8 cellular contexts compared by ENCODE assay signal in genomic region chr6:11496152-11497060, GRCh38. TPM values are rescaled to one million over a fixed set of nuclear protein-coding genes. Genes with fewer than 3 reads are reported as not detected.
A peak's percentile ranks its signal among the peaks of the same experiment; 100 is the strongest.
DNase-seq lines count a peak whose midpoint lies in the region; ATAC-seq and TF ChIP-seq lines count a peak whose summit lies in the region.

No MANE protein-coding gene starts in this region.

- POLR2A ChIA-PET in naive thymus-derived CD8-positive, alpha-beta T cell (lab: Charles Lee): interaction anchor here (1.3 kb wide), 1 partner anchor 324 kb away, joined by 4 read pairs; no protein-coding TSS in a partner anchor

- peaks cover 0 to 26% (median 0%) of the 10 kb centered on the region in 4 donors for H3K4me1 Mint-ChIP-seq in naive thymus-derived CD8-positive, alpha-beta T cell
- peaks cover 28 to 35% of the 10 kb centered on the region in 2 donors for H3K4me1 Mint-ChIP-seq in stimulated activated naive B cell treated with anti-CD40 and anti-IgM and Interleukin-4, amounts not matched to agents 10 μg/mL and 1 μg/mL and 100 μg/mL, for 72 hours

- peak; percentile 51 for ATAC-seq in GM19467 (IDR thresholded peaks at IDR 0.05; ENCODE audit: unreplicated experiment)
- ATAC-seq in naive thymus-derived CD8-positive, alpha-beta T cell: peak; percentile 96 to 97
- peak; percentile 80 to 83 for ATAC-seq in stimulated activated naive B cell treated with anti-CD40 and anti-IgM and Interleukin-4, amounts not matched to agents 10 μg/mL and 1 μg/mL and 100 μg/mL, for 72 hours (replicated peaks)

- DNase-seq in COLO829 (ENCODE audit: low spot score): peak; percentile 84
- DNase-seq in HS-27A (ENCODE audit: low read depth): peak; percentile 79
- DNase-seq in NOMO-1 treated with dmso at 0.1 percent for 144 hours (lab: John Stamatoyannopoulos, UW; ENCODE audit: unreplicated experiment): peak; percentile 74
- peak in 2 of 3 experiments; percentile 16 to 30 for DNase-seq in activated CD8-positive, alpha-beta memory T cell treated with anti-CD3 and anti-CD28 coated beads for 48 hours (ENCODE audit: low read depth in 2 of 3, low spot score in 2 of 3)
- DNase-seq in epithelial cell of proximal tubule (ENCODE audit: low read depth): peak; percentile 56
- peak; percentile 21 to 85 (median 73) for DNase-seq in naive thymus-derived CD8-positive, alpha-beta T cell
- DNase-seq in stimulated activated naive B cell treated with anti-CD40 and anti-IgM and Interleukin-4, amounts not matched to agents 10 μg/mL and 1 μg/mL and 100 μg/mL, for 72 hours: peak; percentile 63

- H3K36me3 Mint-ChIP-seq in naive thymus-derived CD8-positive, alpha-beta T cell: no peaks in the 10 kb centered on the region
- no peaks in the 10 kb centered on the region for H3K36me3 Mint-ChIP-seq in stimulated activated naive B cell treated with anti-CD40 and anti-IgM and Interleukin-4, amounts not matched to agents 10 μg/mL and 1 μg/mL and 100 μg/mL, for 72 hours

- TF ChIP-seq CTCF in epithelial cell of proximal tubule (conservative IDR thresholded peaks at IDR 0.05; ENCODE audit: low read depth, low read length): peak; percentile 90

- no peaks in the 10 kb centered on the region for H3K27me3 Mint-ChIP-seq in naive thymus-derived CD8-positive, alpha-beta T cell
- no peaks in the 10 kb centered on the region for H3K27me3 Mint-ChIP-seq in stimulated activated naive B cell treated with anti-CD40 and anti-IgM and Interleukin-4, amounts not matched to agents 10 μg/mL and 1 μg/mL and 100 μg/mL, for 72 hours

- no peak overlapping the region for H3K4me3 Mint-ChIP-seq in naive thymus-derived CD8-positive, alpha-beta T cell
- peak overlapping the region; percentile 12 to 28 for H3K4me3 Mint-ChIP-seq in stimulated activated naive B cell treated with anti-CD40 and anti-IgM and Interleukin-4, amounts not matched to agents 10 μg/mL and 1 μg/mL and 100 μg/mL, for 72 hours

- H3K4me3 ChIP-seq in epithelial cell of proximal tubule (ENCODE audit: low read depth, low read length): no peak overlapping the region

- no peak overlapping the region for H3K27ac Mint-ChIP-seq in naive thymus-derived CD8-positive, alpha-beta T cell
- H3K27ac Mint-ChIP-seq in stimulated activated naive B cell treated with anti-CD40 and anti-IgM and Interleukin-4, amounts not matched to agents 10 μg/mL and 1 μg/mL and 100 μg/mL, for 72 hours: peak overlapping the region; percentile 77

- peaks cover 0 to 13% (median 0%) of the 10 kb centered on the region in 9 donors for H3K9me3 Mint-ChIP-seq in naive thymus-derived CD8-positive, alpha-beta T cell
- H3K9me3 Mint-ChIP-seq in stimulated activated naive B cell treated with anti-CD40 and anti-IgM and Interleukin-4, amounts not matched to agents 10 μg/mL and 1 μg/mL and 100 μg/mL, for 72 hours: peaks cover 0 to 1% of the 10 kb centered on the region in 2 donors

RNA-seq across cellular contexts. Expression of gene TMEM170B, which starts 41.1 kb away (rescaled TPM):
- 0.92 and 1.2 TPM in 2 replicates for total RNA-seq in epithelial cell of proximal tubule
- 1 to 10 TPM; 3.7 to 4.1 TPM for total RNA-seq in naive thymus-derived CD8-positive, alpha-beta T cell
- polyA plus RNA-seq in naive thymus-derived CD8-positive, alpha-beta T cell: under 1 TPM; 0.14 to 0.30 (median 0.28) TPM

Comparison
In these comparisons a context has a peak if more than half of its experiments do, and no peak if none do; other contexts are left out.
1. DNase-seq: peak in every context shown above with its lines; median percentile 84 in COLO829; 79 in HS-27A; 74 in NOMO-1 treated with dmso at 0.1 percent for 144 hours; 73 in naive thymus-derived CD8-positive, alpha-beta T cell; 63 in stimulated activated naive B cell treated with anti-CD40 and anti-IgM and Interleukin-4, amounts not matched to agents 10 μg/mL and 1 μg/mL and 100 μg/mL, for 72 hours; 56 in epithelial cell of proximal tubule; 23 in activated CD8-positive, alpha-beta memory T cell treated with anti-CD3 and anti-CD28 coated beads for 48 hours.
2. H3K4me3 Mint-ChIP-seq: peak in stimulated activated naive B cell treated with anti-CD40 and anti-IgM and Interleukin-4, amounts not matched to agents 10 μg/mL and 1 μg/mL and 100 μg/mL, for 72 hours (2 of 2); none in naive thymus-derived CD8-positive, alpha-beta T cell (0 of 10).
3. Peak in every context shown above with its lines, with median percentiles within 50 percentile points of each other: ATAC-seq.